ENCODE assay signal across 2 cellular contexts in the genomic region with DNA sequence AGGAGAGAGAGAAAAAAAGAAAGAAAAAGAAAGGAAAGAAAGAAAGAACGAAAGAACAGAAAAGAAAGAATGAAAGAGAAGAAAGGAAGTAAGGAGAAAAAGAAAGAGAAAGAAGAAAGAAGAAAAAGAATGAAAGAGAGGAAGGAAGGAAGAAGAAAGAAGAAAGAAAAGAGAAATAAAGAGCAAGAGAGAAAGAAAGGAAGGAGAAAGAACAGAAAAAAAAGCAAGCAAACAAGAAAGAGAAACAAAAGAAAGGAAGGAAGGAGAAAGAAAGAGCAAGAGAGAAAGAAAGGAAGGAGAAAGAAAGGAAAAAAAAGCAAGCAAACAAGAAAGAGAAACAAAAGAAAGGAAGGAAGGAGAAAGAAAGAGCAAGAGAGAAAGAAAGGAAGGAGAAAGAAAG.
TF ChIP-seq lines count a peak whose summit lies in the region.

No MANE protein-coding gene starts in this region.

TF ChIP-seq in HEK293, 187 proteins besides CTCF, POLR2A, EP300 and RAD21:
- TF ChIP-seq ZNF366 (tag by site-specific recombination; conservative IDR thresholded peaks at IDR 0.05) = 0 out of 2 replicates have a peak, but pooled peaks have one; percentile 17

TF ChIP-seq in K562, 482 proteins besides CTCF, POLR2A, EP300 and RAD21:
- TF ChIP-seq, protein P1, sequence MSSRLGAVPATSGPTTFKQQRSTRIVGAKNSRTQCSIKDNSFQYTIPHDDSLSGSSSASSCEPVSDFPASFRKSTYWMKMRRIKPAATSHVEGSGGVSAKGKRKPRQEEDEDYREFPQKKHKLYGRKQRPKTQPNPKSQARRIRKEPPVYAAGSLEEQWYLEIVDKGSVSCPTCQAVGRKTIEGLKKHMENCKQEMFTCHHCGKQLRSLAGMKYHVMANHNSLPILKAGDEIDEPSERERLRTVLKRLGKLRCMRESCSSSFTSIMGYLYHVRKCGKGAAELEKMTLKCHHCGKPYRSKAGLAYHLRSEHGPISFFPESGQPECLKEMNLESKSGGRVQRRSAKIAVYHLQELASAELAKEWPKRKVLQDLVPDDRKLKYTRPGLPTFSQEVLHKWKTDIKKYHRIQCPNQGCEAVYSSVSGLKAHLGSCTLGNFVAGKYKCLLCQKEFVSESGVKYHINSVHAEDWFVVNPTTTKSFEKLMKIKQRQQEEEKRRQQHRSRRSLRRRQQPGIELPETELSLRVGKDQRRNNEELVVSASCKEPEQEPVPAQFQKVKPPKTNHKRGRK (tag; IDR thresholded peaks at IDR 0.05) = peak; percentile 82
